ENCODE assay signal across 7 cellular contexts in the genomic region with DNA sequence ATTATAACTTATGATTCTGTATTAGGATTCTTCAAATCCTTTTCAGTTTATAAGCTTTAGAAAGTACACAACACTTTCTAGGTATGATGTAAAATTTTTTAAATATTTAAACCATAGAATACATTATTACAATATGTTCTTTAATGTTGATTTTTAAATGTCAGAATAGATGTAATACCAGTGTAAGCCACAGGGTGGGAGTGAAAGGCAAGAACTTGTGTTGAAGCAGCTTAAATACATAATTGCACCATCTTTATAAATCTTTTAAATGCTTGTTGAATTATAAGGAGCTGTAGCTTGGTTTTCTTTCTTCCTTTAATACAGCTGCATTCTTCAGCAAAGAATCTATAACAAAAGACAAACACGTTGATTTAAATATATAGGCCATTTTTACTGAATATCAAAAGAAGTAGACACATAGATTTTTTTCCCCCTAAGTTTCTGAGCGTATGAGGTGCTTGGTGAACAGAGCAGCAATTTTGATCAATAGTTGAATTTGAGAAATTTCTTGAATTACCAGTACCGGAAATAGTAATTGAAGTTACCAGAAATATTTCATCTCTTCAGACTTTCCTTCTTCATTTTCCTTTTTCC.
A peak's percentile ranks its signal among the peaks of the same experiment; 100 is the strongest.
DNase-seq lines count a peak whose midpoint lies in the region; ATAC-seq and TF ChIP-seq lines count a peak whose summit lies in the region.

No MANE protein-coding gene starts in this region.

- peak; percentile 72 for ATAC-seq in GM21528 (IDR thresholded peaks at IDR 0.05; ENCODE audit: low FRiP score, unreplicated experiment)
- no peak for ATAC-seq in GM21825 (IDR thresholded peaks at IDR 0.05; ENCODE audit: unreplicated experiment)
- no peak for ATAC-seq in omental fat pad (ENCODE audit: low FRiP score)

- no peak for TF ChIP-seq CTCF in omental fat pad (IDR thresholded peaks at IDR 0.05)

- DNase-seq in ELR (ENCODE audit: low read depth) (peak; percentile 69), NCI-H146 treated with DMSO at 0.1 percent for 48 hours (lab: John Stamatoyannopoulos, UW; ENCODE audit: unreplicated experiment) (peak; percentile 2), astrocyte of the hippocampus (ENCODE audit: low read depth, low spot score) (peak; percentile 50), left kidney (ENCODE audit: low read depth, low spot score) (peak; percentile 54), omental fat pad (ENCODE audit: low spot score) (no peak)
